In the genomic region with DNA sequence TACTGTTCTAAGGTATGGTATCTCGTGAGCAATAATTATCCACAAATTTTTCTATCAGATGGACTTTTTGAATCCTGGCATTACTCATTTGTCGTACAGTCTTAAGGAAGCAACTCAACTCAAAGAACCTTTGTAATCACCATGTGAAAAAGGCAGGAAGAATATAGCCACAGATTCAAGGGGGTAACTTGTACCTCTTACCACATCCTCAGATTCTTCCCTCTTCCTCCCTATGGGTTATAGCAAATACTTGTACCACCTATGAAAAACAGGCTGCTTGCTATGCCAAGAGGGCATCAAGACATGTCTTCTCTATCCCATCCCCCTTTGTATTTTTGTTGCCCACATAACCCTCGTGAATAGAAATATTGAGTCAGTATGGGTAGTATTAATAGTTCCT, we compare ENCODE assay signal across 21 cellular contexts.
DNase-seq lines count a peak whose midpoint lies in the region; ATAC-seq and TF ChIP-seq lines count a peak whose summit lies in the region.
"Had no signal": no experiment of that assay in that cellular context is flagged by ENCODE, and none has a peak within 500 bp of the region (broad histone marks: within the 10 kb centered on the region; RNA-seq: fewer than 3 reads in every experiment).

No MANE protein-coding gene starts in this region.

- H3K79me2 ChIP-seq in DND-41 (ENCODE audit: insufficient read depth, low read length), result no peaks in the 10 kb centered on the region

- TF ChIP-seq CTCF in DND-41 (IDR thresholded peaks at IDR 0.05; ENCODE audit: borderline replicate concordance, extremely low read depth, low read length, poor library complexity, severe bottlenecking) (no peak), IMR-90 (conservative IDR thresholded peaks at IDR 0.05; ENCODE audit: low read depth, low read length) (no peak), nephron (IDR thresholded peaks at IDR 0.05; ENCODE audit: unreplicated experiment in 3 of 3) (no peak), adrenal gland (IDR thresholded peaks at IDR 0.05) (no peak)

- DNase-seq in DND-41 (no peak), IMR-90 (no peak), Right ventricle myocardium inferior (ENCODE audit: missing footprints) (no peak), OCI-M2 (lab: John Stamatoyannopoulos, UW; ENCODE audit: unreplicated experiment) (no peak), adrenal gland (no peak)
- DNase-seq in activated CD4-positive, CD25-positive, alpha-beta regulatory T cell (lab: John Stamatoyannopoulos, UW), result no peak
- DNase-seq: 8988T; ACHN; BE2C; C1 segment of cervical spinal cord; Caco-2; Calu3; CD4-positive, alpha-beta memory T cell; CD4-positive, CD25-positive, alpha-beta regulatory T cell; CD8-positive, alpha-beta memory T cell; EL; GDM1 had no signal

- H3K9me3 Mint-ChIP-seq in nephron, result peaks cover 2% of the 10 kb centered on the region
- H3K9me3 Mint-ChIP-seq: CD8-positive, alpha-beta memory T cell had no signal

- no peak overlapping the region for H3K4me3 ChIP-seq in DND-41 (ENCODE audit: low read depth in 1 of 2, low read length in 2 of 2)
- H3K4me3 ChIP-seq in IMR-90 (ENCODE audit: insufficient read depth, low read depth, low read length), result no peak overlapping the region
- no peak overlapping the region for H3K4me3 ChIP-seq in adrenal gland
- H3K4me3 ChIP-seq: BLaER1, GM12878 had no signal

- H4K20me1 ChIP-seq in DND-41 (ENCODE audit: insufficient read depth, low read length) (no peaks in the 10 kb centered on the region), IMR-90 (ENCODE audit: insufficient read depth, low read length) (no peaks in the 10 kb centered on the region)
- H4K20me1 ChIP-seq: BLaER1 had no signal

- POLR2A ChIA-PET in IMR-90 (lab: Charles Lee; ENCODE audit: unreplicated experiment), result no interaction called here

- H2AFZ ChIP-seq in DND-41 (ENCODE audit: low read depth, low read length) (no peak overlapping the region), IMR-90 (replicated peaks; ENCODE audit: low read length, poor library complexity) (no peak overlapping the region)

- dilution Hi-C loops in IMR-90 (cut with HindIII; ENCODE audit: low sequenced_read_pairs, unreplicated experiment), result no loop called here

- peak overlapping the region; percentile 48 for H3K4ac ChIP-seq in IMR-90 (ENCODE audit: low read depth, low read length)

- H2BK120ac ChIP-seq in IMR-90 (ENCODE audit: low read depth, low read length), result peak overlapping the region; percentile 75

- BruUV-seq in IMR-90 (replicated peaks; lab: Mats Ljungman, UMichigan), result no TSS peak

- no peak for TF ChIP-seq RAD21 in IMR-90 (IDR thresholded peaks at IDR 0.05; ENCODE audit: low read length)

- H3K4me1 ChIP-seq in DND-41 (ENCODE audit: insufficient read depth, low read length), result peaks cover 8% of the 10 kb centered on the region
- H3K4me1 ChIP-seq in IMR-90 (ENCODE audit: control insufficient read depth, insufficient read depth, low read length), result peaks cover 15% of the 10 kb centered on the region
- H3K4me1 ChIP-seq in adrenal gland (replicated peaks in 1 of 2), result no peaks in the 10 kb centered on the region
- H3K4me1 ChIP-seq: BE2C, BLaER1 had no signal

- H2BK5ac ChIP-seq in IMR-90 (ENCODE audit: low read depth, low read length, poor library complexity, severe bottlenecking), result peak overlapping the region; percentile 64

- peaks cover 13% of the 10 kb centered on the region for H3K9me1 ChIP-seq in IMR-90 (ENCODE audit: insufficient read depth, low read length)

- H3K36me3 ChIP-seq in DND-41 (ENCODE audit: insufficient read depth, low read length), result no peaks in the 10 kb centered on the region
- H3K36me3 ChIP-seq in IMR-90 (ENCODE audit: control insufficient read depth, insufficient read depth, low read length), result no peaks in the 10 kb centered on the region
- H3K36me3 ChIP-seq in adrenal gland (replicated peaks in 1 of 2), result no peaks in the 10 kb centered on the region
- H3K36me3 ChIP-seq: BE2C, BLaER1 had no signal

- peak overlapping the region; percentile 63 for H4K5ac ChIP-seq in IMR-90 (ENCODE audit: low read depth, low read length)

- no CpG with 5 or more reads among the region's 3 CpGs for WGBS in IMR-90 (ENCODE audit: extremely low coverage in 2 of 2, insufficient read length in 1 of 2), 2 experiments
- 63 to 75% (median 69%) methylated on average over 3 of the region's 3 CpGs for WGBS in adrenal gland, 4 donors

- H3K27me3 Mint-ChIP-seq in nephron (ENCODE audit: low read depth), result no peaks in the 10 kb centered on the region
- H3K27me3 Mint-ChIP-seq: CD4-positive, alpha-beta memory T cell; CD4-positive, CD25-positive, alpha-beta regulatory T cell had no signal

- in situ Hi-C loops in IMR-90 (cut with MboI; ENCODE audit: low sequenced_read_pairs), result no loop called here

- H3K9ac ChIP-seq in DND-41 (ENCODE audit: low read depth, low read length), result no peak overlapping the region
- H3K9ac ChIP-seq in IMR-90 (ENCODE audit: low read depth, low read length), result no peak overlapping the region
- H3K9ac ChIP-seq: BLaER1 had no signal

- no peak overlapping the region for H3K56ac ChIP-seq in IMR-90 (ENCODE audit: extremely low read depth, insufficient read depth, low read length)

- H3K79me1 ChIP-seq in IMR-90 (ENCODE audit: low read depth in 1 of 2, low read length in 2 of 2), result 0 out of 4 replicates have a peak, but pooled peaks cover 0 to under 1% of the 10 kb centered on the region in 2 experiments

- peak overlapping the region; percentile 45 for H2BK20ac ChIP-seq in IMR-90 (ENCODE audit: low read depth, low read length)

- 0 out of 2 replicates have a peak overlapping the region, but pooled peaks have one; percentile 31 for H3K14ac ChIP-seq in IMR-90 (replicated peaks; ENCODE audit: low read depth, low read length)

- peak overlapping the region; percentile 94 for H3K18ac ChIP-seq in IMR-90 (ENCODE audit: low read depth, low read length)

- H2AK5ac ChIP-seq in IMR-90 (ENCODE audit: low read depth, low read length), result peak overlapping the region; percentile 26; the same call in 1 of the 2 replicates

- no peak overlapping the region for H3K4me3 Mint-ChIP-seq in nephron
- H3K4me3 Mint-ChIP-seq: CD14-positive monocyte; CD4-positive, alpha-beta memory T cell; CD4-positive, CD25-positive, alpha-beta regulatory T cell; CD8-positive, alpha-beta memory T cell had no signal

- no peaks in the 10 kb centered on the region for H3K36me3 Mint-ChIP-seq in nephron (ENCODE audit: low read depth)
- H3K36me3 Mint-ChIP-seq: CD14-positive monocyte; CD4-positive, alpha-beta memory T cell; CD4-positive, CD25-positive, alpha-beta regulatory T cell; CD8-positive, alpha-beta memory T cell had no signal

- ATAC-seq in DND-41 (ENCODE audit: insufficient read depth, low read depth), result peak; percentile 78
- ATAC-seq in IMR-90 (ENCODE audit: low read depth), result no peak
- ATAC-seq in Right ventricle myocardium inferior, result no peak
- ATAC-seq: GM12878 had no signal

- H2BK15ac ChIP-seq in IMR-90 (ENCODE audit: low read depth, low read length), result peak overlapping the region; percentile 62; the same call in 1 of the 3 replicates

- intact Hi-C loops in IMR-90 (cut with micrococcal nuclease), result loop anchor here (2.0 to 5.0 kb wide), 2 partner anchors 107 to 746 kb away; a partner anchor contains a TSS
- intact Hi-C loops in Right ventricle myocardium inferior (cut with DNase I), result no loop called here
- intact Hi-C loops in adrenal gland (cut with DNase I), result no loop called here

- TF ChIP-seq POLR2A in IMR-90 (IDR thresholded peaks at IDR 0.05; ENCODE audit: low read depth, low read length) (no peak), adrenal gland (IDR thresholded peaks at IDR 0.05) (no peak)

- no peak overlapping the region for H3K23ac ChIP-seq in IMR-90 (ENCODE audit: low read depth, low read length)

- H3K27ac Mint-ChIP-seq in nephron, result peak overlapping the region in 2 of 3 experiments; percentile 25 to 30
- H3K27ac Mint-ChIP-seq: CD14-positive monocyte; CD4-positive, alpha-beta memory T cell; CD4-positive, CD25-positive, alpha-beta regulatory T cell; CD8-positive, alpha-beta memory T cell had no signal

- CTCF ChIA-PET in IMR-90 (lab: Yijun Ruan, JAX), result interaction anchor here (0.5 kb wide), 1 partner anchor 207 kb away, joined by 4 read pairs; no protein-coding TSS in a partner anchor

- H3K4me1 Mint-ChIP-seq in nephron, result peaks cover 26% of the 10 kb centered on the region
- H3K4me1 Mint-ChIP-seq: CD14-positive monocyte; CD4-positive, alpha-beta memory T cell; CD4-positive, CD25-positive, alpha-beta regulatory T cell; CD8-positive, alpha-beta memory T cell had no signal

- H3K9me3 ChIP-seq in DND-41 (ENCODE audit: insufficient read depth, low read length, severe bottlenecking), result no peaks in the 10 kb centered on the region
- H3K9me3 ChIP-seq in IMR-90 (ENCODE audit: control insufficient read depth, insufficient read depth, low read length), result no peaks in the 10 kb centered on the region
- no peaks in the 10 kb centered on the region for H3K9me3 ChIP-seq in adrenal gland (replicated peaks in 1 of 3)
- H3K9me3 ChIP-seq: BE2C, BLaER1, Caco-2 had no signal

- peak overlapping the region; percentile 40; the same call in 1 of the 2 replicates for H4K91ac ChIP-seq in IMR-90 (ENCODE audit: insufficient read depth, low read depth, low read length)

- H3K27ac ChIP-seq in DND-41 (ENCODE audit: low read length), result no peak overlapping the region
- H3K27ac ChIP-seq in IMR-90 (ENCODE audit: insufficient read depth, low read length), result peak overlapping the region; percentile 69; the same call in 1 of the 2 replicates
- no peak overlapping the region for H3K27ac ChIP-seq in adrenal gland
- H3K27ac ChIP-seq: BLaER1 had no signal

- H2AK9ac ChIP-seq in IMR-90 (replicated peaks; ENCODE audit: low read depth, low read length, poor library complexity), result no peak overlapping the region

- H3K4me2 ChIP-seq in DND-41 (ENCODE audit: insufficient read depth, low read length), result no peak overlapping the region
- no peak overlapping the region for H3K4me2 ChIP-seq in IMR-90 (ENCODE audit: low read depth, low read length)
- H3K4me2 ChIP-seq: BLaER1 had no signal

- H4K8ac ChIP-seq in IMR-90 (ENCODE audit: low read depth in 2 of 2, low read length in 2 of 2), result no peak overlapping the region; a peak in 1 of 4 replicates

- H3K27me3 ChIP-seq in DND-41 (ENCODE audit: insufficient read depth, low read length, poor library complexity) (no peaks in the 10 kb centered on the region), IMR-90 (ENCODE audit: control insufficient read depth, insufficient read depth, low read length) (no peaks in the 10 kb centered on the region), adrenal gland (no peaks in the 10 kb centered on the region)
- H3K27me3 ChIP-seq: BE2C, BLaER1 had no signal

TF ChIP-seq in IMR-90, 13 proteins besides CTCF, POLR2A, EP300 and RAD21:
- TF ChIP-seq BHLHE40 (IDR thresholded peaks at IDR 0.05; ENCODE audit: low read depth, low read length) (no peak), RCOR1 (IDR thresholded peaks at IDR 0.05; ENCODE audit: insufficient replicate concordance, low read length) (no peak), FOS (IDR thresholded peaks at IDR 0.05; ENCODE audit: low read depth, low read length) (no peak), CHD1 (IDR thresholded peaks at IDR 0.05; ENCODE audit: low read depth, low read length) (no peak)
TF ChIP-seq in IMR-90: peak in this region for 0.
